ENCODE assay signal across 24 cellular contexts in the genomic region with DNA sequence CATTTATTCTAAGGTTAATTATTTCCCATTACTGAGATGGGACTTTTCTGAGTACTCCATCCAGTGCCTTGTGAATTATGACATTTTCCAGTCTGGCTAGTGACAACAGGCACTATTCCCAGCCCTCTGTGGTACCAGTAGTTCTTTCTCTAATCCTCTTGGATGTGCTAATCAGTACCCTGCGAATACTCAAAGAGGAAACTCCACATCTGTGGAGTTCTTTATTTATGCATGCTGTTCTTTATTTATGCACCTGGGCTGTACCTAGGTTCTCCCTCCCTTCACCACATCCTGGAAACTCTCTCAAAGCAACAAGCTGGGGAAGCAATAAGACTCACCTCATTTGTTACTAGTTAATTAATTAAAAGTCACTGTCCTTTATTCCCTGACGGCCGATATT.
"Had no signal": no experiment of that assay in that cellular context is flagged by ENCODE, and none has a peak within 500 bp of the region (broad histone marks: within the 10 kb centered on the region; RNA-seq: fewer than 3 reads in every experiment).

No MANE protein-coding gene starts in this region.

- H3K4me3 ChIP-seq: esophagus squamous epithelium, gastroesophageal sphincter, lung, prostate gland, right lobe of liver, spleen, tibial artery, upper lobe of right lung, vagina had no signal

- H3K27me3 Mint-ChIP-seq: effector memory CD8-positive, alpha-beta T cell; naive B cell had no signal

- H3K79me2 ChIP-seq: parathyroid adenoma had no signal

- H3K36me3 ChIP-seq: esophagus squamous epithelium, gastroesophageal sphincter, prostate gland, right lobe of liver, spleen, tibial artery, upper lobe of right lung, vagina had no signal

- H3K27ac ChIP-seq: esophagus squamous epithelium, gastroesophageal sphincter, parathyroid adenoma, prostate gland, right lobe of liver, spleen, tibial artery, upper lobe of right lung, vagina had no signal

- H3K9me3 ChIP-seq: esophagus squamous epithelium, gastroesophageal sphincter, prostate gland, right lobe of liver, spleen, tibial artery, upper lobe of right lung, vagina had no signal

- H3K4me3 Mint-ChIP-seq: dendritic cell treated with granulocyte-macrophage colony-stimulating factor and Interleukin-4, amounts not matched to agents 40 ng/mL and 50 ng/mL, for 4 days; effector memory CD8-positive, alpha-beta T cell; naive B cell; nephron; stimulated activated memory B cell treated with anti-CD40 and anti-IgM and Interleukin-4, amounts not matched to agents 10 μg/mL and 1 μg/mL and 100 μg/mL, for 72 hours; stimulated activated naive CD8-positive, alpha-beta T cell treated with anti-CD3 and anti-CD28 coated beads, Interleukin-15, Interleukin-2, amounts not matched to agents 100 ng/mL and 50 ng/mL, for 24 hours had no signal

- H3K4me1 Mint-ChIP-seq: naive B cell; nephron; stimulated activated memory B cell treated with anti-CD40 and anti-IgM and Interleukin-4, amounts not matched to agents 10 μg/mL and 1 μg/mL and 100 μg/mL, for 72 hours had no signal

- H3K9me3 Mint-ChIP-seq: dendritic cell treated with granulocyte-macrophage colony-stimulating factor and Interleukin-4, amounts not matched to agents 40 ng/mL and 50 ng/mL, for 4 days; effector memory CD8-positive, alpha-beta T cell; naive B cell; nephron; stimulated activated memory B cell treated with anti-CD40 and anti-IgM and Interleukin-4, amounts not matched to agents 10 μg/mL and 1 μg/mL and 100 μg/mL, for 72 hours; stimulated activated naive CD8-positive, alpha-beta T cell treated with anti-CD3 and anti-CD28 coated beads, Interleukin-15, Interleukin-2, amounts not matched to agents 100 ng/mL and 50 ng/mL, for 24 hours had no signal

- ATAC-seq: effector memory CD8-positive, alpha-beta T cell; gastroesophageal sphincter; left colon; left ventricle myocardium superior; right lobe of liver; stimulated activated memory B cell treated with anti-CD40 and anti-IgM and Interleukin-4, amounts not matched to agents 10 μg/mL and 1 μg/mL and 100 μg/mL, for 72 hours; upper lobe of right lung had no signal

- H3K27me3 ChIP-seq: esophagus squamous epithelium, gastroesophageal sphincter, right lobe of liver, spleen, tibial artery, upper lobe of right lung, vagina had no signal

- H3K9ac ChIP-seq: parathyroid adenoma had no signal

- H3K27ac Mint-ChIP-seq: dendritic cell treated with granulocyte-macrophage colony-stimulating factor and Interleukin-4, amounts not matched to agents 40 ng/mL and 50 ng/mL, for 4 days; effector memory CD8-positive, alpha-beta T cell; naive B cell; nephron; stimulated activated memory B cell treated with anti-CD40 and anti-IgM and Interleukin-4, amounts not matched to agents 10 μg/mL and 1 μg/mL and 100 μg/mL, for 72 hours; stimulated activated naive CD8-positive, alpha-beta T cell treated with anti-CD3 and anti-CD28 coated beads, Interleukin-15, Interleukin-2, amounts not matched to agents 100 ng/mL and 50 ng/mL, for 24 hours had no signal

- H3K36me3 Mint-ChIP-seq: naive B cell; stimulated activated memory B cell treated with anti-CD40 and anti-IgM and Interleukin-4, amounts not matched to agents 10 μg/mL and 1 μg/mL and 100 μg/mL, for 72 hours had no signal

- DNase-seq: effector memory CD8-positive, alpha-beta T cell; esophagus squamous epithelium; foreskin fibroblast; glutamatergic neuron; left colon; left ventricle myocardium superior; mesenchymal stem cell; naive B cell; right lobe of liver; spleen; stimulated activated CD4-positive, alpha-beta T cell treated with anti-CD3 and anti-CD28 coated beads, Interleukin-15, amount 100 ng/mL, for 24 hours; stimulated activated CD4-positive, alpha-beta T cell treated with anti-CD3 and anti-CD28 coated beads, Interleukin-1b, Interleukin-23, amount 100 ng/mL, for 48 hours; stimulated activated CD4-positive, alpha-beta T cell treated with anti-CD3 and anti-CD28 coated beads, Interleukin-4, amount 100 ng/mL, for 24 hours; tibial artery; upper lobe of right lung had no signal

- H3K4me1 ChIP-seq: esophagus squamous epithelium, gastroesophageal sphincter, parathyroid adenoma, prostate gland, right lobe of liver, spleen, tibial artery, upper lobe of right lung, vagina had no signal

- H2AFZ ChIP-seq: parathyroid adenoma had no signal
